In genomic region chr5:72149742-72150141, GRCh38 we compare ENCODE assay signal across 1 cellular context.
TF ChIP-seq lines count a peak whose summit lies in the region.

No MANE protein-coding gene starts in this region.

TF ChIP-seq in GM12878, 131 proteins besides CTCF, POLR2A, EP300 and RAD21 (continued from another document):
- TF ChIP-seq E4F1 (IDR thresholded peaks at IDR 0.05; ENCODE audit: borderline replicate concordance, partially characterized antibody) (no peak), NR2C2 (IDR thresholded peaks at IDR 0.05; ENCODE audit: borderline replicate concordance, control insufficient read depth, insufficient read length, low read depth) (no peak)
